Comparison of ENCODE assay signal across 8 cellular contexts in genomic region chr10:69179743-69180524, GRCh38.
A peak's percentile ranks its signal among the peaks of the same experiment; 100 is the strongest.
DNase-seq lines count a peak whose midpoint lies in the region; ATAC-seq and TF ChIP-seq lines count a peak whose summit lies in the region.

Gene SUPV3L1, plus strand, starts transcription at chr10:69180234. Its CDS starts 58 bp downstream, at chr10:69180292.

- H3K4me1 Mint-ChIP-seq in activated naive CD4-positive, alpha-beta T cell treated with anti-CD3 and anti-CD28 coated beads, Interleukin-2, amount 50 U/mL, for 24 hours = peaks cover 47% of the 10 kb centered on the region

- peak within 1 kb of the TSS; percentile 88 for H3K4me3 Mint-ChIP-seq in activated naive CD4-positive, alpha-beta T cell treated with anti-CD3 and anti-CD28 coated beads, Interleukin-2, amount 50 U/mL, for 24 hours

- ATAC-seq in SK-N-SH treated with all-trans-retinoic acid at 6 μM for 48 hours = peak; percentile 92

- H3K36me3 Mint-ChIP-seq in activated naive CD4-positive, alpha-beta T cell treated with anti-CD3 and anti-CD28 coated beads, Interleukin-2, amount 50 U/mL, for 24 hours = peaks cover 4% of the 10 kb centered on the region

- H3K27ac Mint-ChIP-seq in activated naive CD4-positive, alpha-beta T cell treated with anti-CD3 and anti-CD28 coated beads, Interleukin-2, amount 50 U/mL, for 24 hours = peak within 1 kb of the TSS; percentile 100

- peak within 1 kb of the TSS; percentile 99 for H3K4me3 ChIP-seq in HFF-Myc (replicated peaks; ENCODE audit: low read depth, low read length)
- H3K4me3 ChIP-seq in NB4 (ENCODE audit: low read depth, low read length) = peak within 1 kb of the TSS; percentile 73

- TF ChIP-seq CTCF in HFF-Myc (IDR thresholded peaks at IDR 0.05; ENCODE audit: low read depth, low read length, missing control alignments) = no peak
- no peak for TF ChIP-seq CTCF in NB4 (IDR thresholded peaks at IDR 0.05; ENCODE audit: low read depth, low read length)

- peak; percentile 92 for TF ChIP-seq POLR2A in NB4 (IDR thresholded peaks at IDR 0.05; ENCODE audit: extremely low read depth, insufficient read length)

- DNase-seq in GM04503 (ENCODE audit: low read depth) (peak; percentile 83), HFF-Myc (ENCODE audit: extremely low read depth, low read depth) (peak; percentile 96), NB4 (ENCODE audit: low read depth) (peak; percentile 98), germinal center (ENCODE audit: low spot score) (peak; percentile 89), non-pigmented ciliary epithelial cell (ENCODE audit: low read depth) (peak; percentile 90), superior temporal gyrus (ENCODE audit: extremely low spot score) (peak; percentile 99)

- H3K9me3 Mint-ChIP-seq in activated naive CD4-positive, alpha-beta T cell treated with anti-CD3 and anti-CD28 coated beads, Interleukin-2, amount 50 U/mL, for 24 hours = no peaks in the 10 kb centered on the region

- H3K27me3 Mint-ChIP-seq in activated naive CD4-positive, alpha-beta T cell treated with anti-CD3 and anti-CD28 coated beads, Interleukin-2, amount 50 U/mL, for 24 hours = no peaks in the 10 kb centered on the region

TF ChIP-seq in SK-N-SH treated with all-trans-retinoic acid at 6 μM for 48 hours, 23 proteins besides CTCF, POLR2A, EP300 and RAD21:
- TF ChIP-seq ZFP3 (CRISPR knock-in tag; IDR thresholded peaks at IDR 0.05) (0 out of 2 replicates have a peak, but pooled peaks have one; percentile 33), CREB5 (CRISPR knock-in tag; IDR thresholded peaks at IDR 0.05; ENCODE audit: low read depth) (peak; percentile 10; the same call in 1 of the 2 replicates), TCF4 (CRISPR knock-in tag; IDR thresholded peaks at IDR 0.05; ENCODE audit: borderline replicate concordance) (no peak), ZNF565 (CRISPR knock-in tag; conservative IDR thresholded peaks at IDR 0.05; ENCODE audit: low read depth) (0 out of 2 replicates have a peak, but pooled peaks have one; percentile 29), ISL1 (CRISPR knock-in tag; IDR thresholded peaks at IDR 0.05) (0 out of 2 replicates have a peak, but pooled peaks have one; percentile 6)
- TF ChIP-seq, protein P1, sequence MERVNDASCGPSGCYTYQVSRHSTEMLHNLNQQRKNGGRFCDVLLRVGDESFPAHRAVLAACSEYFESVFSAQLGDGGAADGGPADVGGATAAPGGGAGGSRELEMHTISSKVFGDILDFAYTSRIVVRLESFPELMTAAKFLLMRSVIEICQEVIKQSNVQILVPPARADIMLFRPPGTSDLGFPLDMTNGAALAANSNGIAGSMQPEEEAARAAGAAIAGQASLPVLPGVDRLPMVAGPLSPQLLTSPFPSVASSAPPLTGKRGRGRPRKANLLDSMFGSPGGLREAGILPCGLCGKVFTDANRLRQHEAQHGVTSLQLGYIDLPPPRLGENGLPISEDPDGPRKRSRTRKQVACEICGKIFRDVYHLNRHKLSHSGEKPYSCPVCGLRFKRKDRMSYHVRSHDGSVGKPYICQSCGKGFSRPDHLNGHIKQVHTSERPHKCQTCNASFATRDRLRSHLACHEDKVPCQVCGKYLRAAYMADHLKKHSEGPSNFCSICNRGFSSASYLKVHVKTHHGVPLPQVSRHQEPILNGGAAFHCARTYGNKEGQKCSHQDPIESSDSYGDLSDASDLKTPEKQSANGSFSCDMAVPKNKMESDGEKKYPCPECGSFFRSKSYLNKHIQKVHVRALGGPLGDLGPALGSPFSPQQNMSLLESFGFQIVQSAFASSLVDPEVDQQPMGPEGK (CRISPR knock-in tag; IDR thresholded peaks at IDR 0.05; ENCODE audit: borderline replicate concordance) = no peak

Comparison
In these comparisons a context has a peak if more than half of its experiments do, and no peak if none do; other contexts are left out.
1. Peak in every context shown above with its lines: DNase-seq, ATAC-seq and H3K4me3 ChIP-seq.